In the genomic region with DNA sequence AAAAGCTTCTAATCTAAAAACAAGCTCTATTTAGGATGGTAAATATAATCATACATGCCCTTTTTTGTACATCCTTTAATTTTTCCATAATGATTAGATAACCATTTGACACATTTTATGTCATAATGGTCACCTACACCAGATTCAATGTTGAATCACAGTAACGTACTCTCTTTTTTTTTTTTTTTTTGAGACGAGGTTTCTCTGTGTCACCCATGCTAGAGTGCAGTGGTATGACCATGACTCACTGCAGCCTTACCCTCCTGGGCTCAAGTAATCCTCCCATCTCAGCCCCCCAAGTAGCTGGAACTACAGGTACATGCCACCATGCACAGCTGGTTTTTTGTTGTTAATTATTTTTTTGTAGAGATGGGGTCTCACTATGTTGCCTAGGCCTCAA, we compare ENCODE assay signal across 23 cellular contexts. TPM values are rescaled to one million over a fixed set of nuclear protein-coding genes. Genes with fewer than 3 reads are reported as not detected.
"Had no signal": no experiment of that assay in that cellular context is flagged by ENCODE, and none has a peak within 500 bp of the region (broad histone marks: within the 10 kb centered on the region; RNA-seq: fewer than 3 reads in every experiment).

No MANE protein-coding gene starts in this region.

- DNase-seq: effector CD4-positive, alpha-beta T cell; endodermal cell; heart right ventricle; hypothalamus; islet precursor cell; left ventricle myocardium inferior; lower lobe of right lung; mesenchymal stem cell; midbrain; nucleus accumbens; ovary; right lobe of liver; spleen; stimulated activated CD4-positive, alpha-beta T cell treated with anti-CD3 and anti-CD28 coated beads, Interleukin-15, amount 100 ng/mL, for 24 hours; stimulated activated CD4-positive, alpha-beta T cell treated with anti-CD3 and anti-CD28 coated beads, Interleukin-1b, Interleukin-23, amount 100 ng/mL, for 48 hours; stimulated activated CD4-positive, alpha-beta T cell treated with anti-CD3 and anti-CD28 coated beads, Interleukin-4, amount 100 ng/mL, for 24 hours; tibial artery; upper lobe of left lung; uterus had no signal

- H3K9me3 Mint-ChIP-seq: natural killer cell treated with Interleukin-12 subunit alpha and Interleukin-12 subunit beta and Interleukin-15 and Interleukin-18, amount 100 ng/mL, for 72 hours; neural progenitor cell; stimulated activated memory B cell treated with anti-CD40 and anti-IgM and Interleukin-4, amounts not matched to agents 10 μg/mL and 1 μg/mL and 100 μg/mL, for 72 hours; stimulated activated naive CD8-positive, alpha-beta T cell treated with anti-CD3 and anti-CD28 coated beads, Interleukin-15, Interleukin-2, amounts not matched to agents 100 ng/mL and 50 ng/mL, for 24 hours had no signal

- H2AFZ ChIP-seq: neural progenitor cell had no signal

- H3K9me3 ChIP-seq: heart right ventricle, left ventricle myocardium inferior, lower lobe of right lung, ovary, right lobe of liver, spleen, tibial artery, upper lobe of left lung, uterus had no signal

- H3K27ac Mint-ChIP-seq: endodermal cell; natural killer cell treated with Interleukin-12 subunit alpha and Interleukin-12 subunit beta and Interleukin-15 and Interleukin-18, amount 100 ng/mL, for 72 hours; neural progenitor cell; stimulated activated memory B cell treated with anti-CD40 and anti-IgM and Interleukin-4, amounts not matched to agents 10 μg/mL and 1 μg/mL and 100 μg/mL, for 72 hours; stimulated activated naive CD8-positive, alpha-beta T cell treated with anti-CD3 and anti-CD28 coated beads, Interleukin-15, Interleukin-2, amounts not matched to agents 100 ng/mL and 50 ng/mL, for 24 hours had no signal

- H3K4me3 ChIP-seq: heart right ventricle, left ventricle myocardium inferior, lower lobe of right lung, neural progenitor cell, ovary, right lobe of liver, spleen, tibial artery, upper lobe of left lung, uterus had no signal

- H3K36me3 ChIP-seq: left ventricle myocardium inferior, lower lobe of right lung, neural progenitor cell, ovary, right lobe of liver, spleen, tibial artery, uterus had no signal

- H3K4me1 Mint-ChIP-seq: endodermal cell; neural progenitor cell; stimulated activated memory B cell treated with anti-CD40 and anti-IgM and Interleukin-4, amounts not matched to agents 10 μg/mL and 1 μg/mL and 100 μg/mL, for 72 hours had no signal

- H3K4me2 ChIP-seq: neural progenitor cell had no signal

- H3K27ac ChIP-seq: heart right ventricle, left ventricle myocardium inferior, lower lobe of right lung, neural progenitor cell, ovary, right lobe of liver, spleen, tibial artery, upper lobe of left lung, uterus had no signal

- H3K27me3 ChIP-seq: heart right ventricle, neural progenitor cell, ovary, right lobe of liver, spleen, tibial artery, upper lobe of left lung, uterus had no signal

- H3K4me1 ChIP-seq: left ventricle myocardium inferior, lower lobe of right lung, neural progenitor cell, spleen, tibial artery, upper lobe of left lung, uterus had no signal

- H3K27me3 Mint-ChIP-seq: natural killer cell treated with Interleukin-12 subunit alpha and Interleukin-12 subunit beta and Interleukin-15 and Interleukin-18, amount 100 ng/mL, for 72 hours had no signal

- H3K9ac ChIP-seq: neural progenitor cell had no signal

- H3K36me3 Mint-ChIP-seq: natural killer cell treated with Interleukin-12 subunit alpha and Interleukin-12 subunit beta and Interleukin-15 and Interleukin-18, amount 100 ng/mL, for 72 hours; neural progenitor cell; stimulated activated memory B cell treated with anti-CD40 and anti-IgM and Interleukin-4, amounts not matched to agents 10 μg/mL and 1 μg/mL and 100 μg/mL, for 72 hours had no signal

- H3K4me3 Mint-ChIP-seq: endodermal cell; natural killer cell treated with Interleukin-12 subunit alpha and Interleukin-12 subunit beta and Interleukin-15 and Interleukin-18, amount 100 ng/mL, for 72 hours; neural progenitor cell; stimulated activated memory B cell treated with anti-CD40 and anti-IgM and Interleukin-4, amounts not matched to agents 10 μg/mL and 1 μg/mL and 100 μg/mL, for 72 hours; stimulated activated naive CD8-positive, alpha-beta T cell treated with anti-CD3 and anti-CD28 coated beads, Interleukin-15, Interleukin-2, amounts not matched to agents 100 ng/mL and 50 ng/mL, for 24 hours had no signal

RNA-seq across cellular contexts. Expression of gene PROS1, which starts 49.2 kb away (rescaled TPM):
- total RNA-seq: natural killer cell treated with Interleukin-12 subunit alpha and Interleukin-12 subunit beta and Interleukin-15 and Interleukin-18, amount 100 ng/mL, for 72 hours had no signal
